Comparison of ENCODE assay signal across 9 cellular contexts in the genomic region with DNA sequence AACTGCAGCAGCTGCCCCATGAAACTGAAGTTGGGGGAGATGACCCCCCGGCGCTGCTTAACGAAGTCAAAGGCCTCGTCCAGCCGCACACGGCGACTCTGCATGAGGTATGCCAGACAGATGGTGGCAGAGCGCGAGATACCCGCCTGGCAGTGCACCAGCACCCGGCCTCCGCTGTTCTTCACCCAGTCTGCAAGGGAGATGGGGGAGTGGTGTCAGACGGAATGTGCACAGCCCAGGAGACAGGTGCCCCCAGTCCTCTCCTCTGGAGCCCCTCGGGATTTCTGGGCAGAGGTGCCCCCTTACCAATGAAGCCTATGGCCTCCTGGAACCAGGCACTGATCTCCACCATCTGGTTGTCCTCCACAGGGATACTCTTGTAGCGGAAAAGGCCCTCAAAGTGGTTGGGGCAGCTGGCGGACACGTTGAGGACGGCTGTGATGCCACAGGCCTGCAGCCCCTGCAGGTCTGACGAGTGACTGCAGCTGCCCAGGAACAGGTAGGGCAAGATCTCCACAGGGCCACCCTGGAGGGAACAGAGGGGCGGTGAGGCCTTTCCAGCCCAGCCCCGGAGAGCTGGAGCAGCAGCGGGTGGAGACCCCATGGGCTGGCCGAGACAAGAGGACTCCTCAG. TPM values are rescaled to one million over a fixed set of nuclear protein-coding genes. Genes with fewer than 3 reads are reported as not detected.
A peak's percentile ranks its signal among the peaks of the same experiment; 100 is the strongest.
DNase-seq lines count a peak whose midpoint lies in the region; ATAC-seq, FAIRE-seq and TF ChIP-seq lines count a peak whose summit lies in the region.
"Had no signal": no experiment of that assay in that cellular context is flagged by ENCODE, and none has a peak within 500 bp of the region (broad histone marks: within the 10 kb centered on the region; RNA-seq: fewer than 3 reads in every experiment).

No MANE protein-coding gene starts in this region.

- peaks cover 14% of the 10 kb centered on the region for H3K79me2 ChIP-seq in KMS-11 (ENCODE audit: insufficient read depth, low read depth)

- ATAC-seq in HG02840 (IDR thresholded peaks at IDR 0.05; ENCODE audit: low FRiP score, unreplicated experiment) = no peak

- H3K36me3 ChIP-seq in KMS-11 (ENCODE audit: insufficient read depth) (peaks cover 9% of the 10 kb centered on the region; the same call in 1 of the 2 replicates), small intestine (ENCODE audit: control insufficient read depth in 2 of 2, insufficient read depth in 2 of 2, low read length in 2 of 2) (no peaks in the 10 kb centered on the region)

- no peaks in the 10 kb centered on the region for H4K20me1 ChIP-seq in KMS-11 (ENCODE audit: insufficient read depth)

- WGBS in small intestine, 3 donors = 68 to 86% (median 75%) methylated on average over 16 to 23 of the region's 23 CpGs

- H3K27me3 ChIP-seq in KMS-11 (ENCODE audit: insufficient read depth, low read depth) = no peaks in the 10 kb centered on the region
- no peaks in the 10 kb centered on the region for H3K27me3 ChIP-seq in small intestine (ENCODE audit: control insufficient read depth in 2 of 2, insufficient read depth in 2 of 2, low read length in 2 of 2)

- H3K9me3 ChIP-seq in small intestine (ENCODE audit: control insufficient read depth, low read depth) = no peaks in the 10 kb centered on the region

- H3K9ac ChIP-seq in KMS-11 = peak overlapping the region; percentile 86; the same call in 1 of the 2 replicates

- H3K27ac ChIP-seq in KMS-11 (no peak overlapping the region), small intestine (ENCODE audit: low read depth in 1 of 2, low read length in 1 of 2) (peak overlapping the region in 1 of 2 donors; percentile 55)

- H3K4me3 ChIP-seq in KMS-11 (IDR thresholded peaks at IDR 0.05; ENCODE audit: insufficient read depth, low read depth, low read length) (peak overlapping the region; percentile 37), fibroblast of the aortic adventitia (ENCODE audit: low read depth, low read length) (no peak overlapping the region), small intestine (ENCODE audit: low read depth in 1 of 2, low read length in 2 of 2) (peak overlapping the region; percentile 50 to 51)

- H3K4me1 ChIP-seq in KMS-11 (ENCODE audit: low read depth, poor library complexity, severe bottlenecking) = peaks cover 27% of the 10 kb centered on the region
- H3K4me1 ChIP-seq in small intestine (ENCODE audit: control insufficient read depth in 2 of 2, insufficient read depth in 1 of 2, low read depth in 1 of 2, low read length in 1 of 2) = no peaks in the 10 kb centered on the region

- peak overlapping the region; percentile 83 for H3K4me2 ChIP-seq in KMS-11

- TF ChIP-seq CTCF in KMS-11 (conservative IDR thresholded peaks at IDR 0.05; ENCODE audit: low read depth, low read length) (no peak; the same call in 1 of the 2 replicates), fibroblast of the aortic adventitia (IDR thresholded peaks at IDR 0.05; ENCODE audit: insufficient read depth, low read length) (peak; percentile 5)

- no peak overlapping the region for H2AFZ ChIP-seq in KMS-11 (ENCODE audit: low read depth)

- DNase-seq in DMS79 (lab: John Stamatoyannopoulos, UW) (peak; percentile 48), fibroblast of the aortic adventitia (ENCODE audit: low read depth) (no peak), small intestine (no peak), putamen (ENCODE audit: low spot score) (no peak), AG08395 (ENCODE audit: low spot score) (no peak)
- DNase-seq in activated CD4-positive, alpha-beta T cell treated with anti-CD3 and anti-CD28 coated beads, Interleukin-2, amount 50 U/mL, for 1 hour = peak; percentile 49

- FAIRE-seq in small intestine (lab: Jason Lieb, UNC) = no peak

RNA-seq across cellular contexts. Expression of gene DUSP2, which starts 1.3 kb away (rescaled TPM):
- 0.36 and 1.4 TPM in 2 replicates for total RNA-seq in fibroblast of the aortic adventitia (ENCODE audit: low replicate concordance)
- polyA plus RNA-seq in small intestine = 1 to 10 TPM in 2 of 3 donors, under 1 TPM in 1; 0.45 to 5.1 (median 3.0) TPM

RNA-seq across cellular contexts. Expression of gene ASTL, which starts 5.7 kb away (rescaled TPM):
- not detected in 2 replicates for total RNA-seq in fibroblast of the aortic adventitia (ENCODE audit: low replicate concordance)
- not detected for polyA plus RNA-seq in small intestine

RNA-seq across cellular contexts. Expression of gene ADRA2B, which starts 27.6 kb away (rescaled TPM):
- under 0.01 TPM in 1 of 2 replicates, not detected in the other for total RNA-seq in fibroblast of the aortic adventitia (ENCODE audit: low replicate concordance)
- polyA plus RNA-seq in small intestine = 1 to 10 TPM in 1 of 3 donors, not detected in 2; 1.5 TPM
- total RNA-seq: M059J had no signal

Comparison
In these comparisons a context has a peak if more than half of its experiments do, and no peak if none do; other contexts are left out.
1. DNase-seq: peak in DMS79 (single experiment) and activated CD4-positive, alpha-beta T cell treated with anti-CD3 and anti-CD28 coated beads, Interleukin-2, amount 50 U/mL, for 1 hour (single experiment); none in fibroblast of the aortic adventitia (single experiment), small intestine (single experiment), putamen (single experiment) and AG08395 (single experiment).